ENCODE assay signal across 1 cellular context in the genomic region with DNA sequence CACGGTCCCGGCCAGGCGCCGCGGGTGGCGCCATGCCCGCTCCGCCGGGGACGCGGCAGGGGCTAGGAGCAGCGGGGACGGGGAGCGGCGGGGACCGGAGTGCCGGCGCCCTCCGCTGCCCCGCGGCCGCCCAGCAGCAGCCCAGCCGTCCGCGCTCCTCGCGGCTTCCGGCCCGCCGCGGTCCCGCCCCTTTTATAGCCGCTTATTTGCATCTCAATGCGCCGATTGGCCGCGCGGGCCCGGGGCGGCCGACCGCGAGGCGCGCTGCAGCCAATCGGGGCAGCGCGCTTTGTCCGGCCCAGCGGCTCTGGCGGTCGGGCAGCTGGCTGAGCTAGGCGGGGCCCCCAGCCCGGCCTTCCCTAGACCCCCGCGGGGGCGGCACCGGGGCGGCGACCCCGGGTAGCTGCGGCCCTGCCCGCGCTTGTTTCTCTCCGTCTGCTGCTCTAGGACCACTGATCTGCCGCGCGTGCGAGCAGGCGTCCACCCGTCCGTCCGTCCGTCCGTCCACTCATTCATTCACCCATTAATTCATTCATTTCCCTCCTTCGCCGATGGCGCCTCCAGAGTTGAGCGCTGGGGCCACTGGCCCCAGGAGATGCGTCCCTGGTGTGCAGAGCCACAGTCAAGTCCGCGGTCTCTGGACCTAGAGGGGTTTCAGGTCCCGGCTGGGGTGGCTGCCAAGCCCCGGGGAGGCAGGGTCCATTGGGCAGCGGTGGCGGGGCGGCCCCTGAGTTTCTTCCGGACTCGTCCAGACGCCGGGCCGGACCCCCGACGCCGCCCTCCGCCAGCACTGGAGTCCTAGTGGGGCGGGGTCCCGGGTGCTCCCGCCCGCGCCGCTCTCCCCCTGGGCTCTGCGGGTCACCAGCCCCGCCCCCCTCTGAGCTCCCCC.
A peak's percentile ranks its signal among the peaks of the same experiment; 100 is the strongest.
TF ChIP-seq lines count a peak whose summit lies in the region.

A gene with protein sequence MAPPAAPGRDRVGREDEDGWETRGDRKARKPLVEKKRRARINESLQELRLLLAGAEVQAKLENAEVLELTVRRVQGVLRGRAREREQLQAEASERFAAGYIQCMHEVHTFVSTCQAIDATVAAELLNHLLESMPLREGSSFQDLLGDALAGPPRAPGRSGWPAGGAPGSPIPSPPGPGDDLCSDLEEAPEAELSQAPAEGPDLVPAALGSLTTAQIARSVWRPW (minus strand): TSS at position 167 of the 889 bp plus-strand sequence. CDS start 133 bp downstream, at position 34.

TF ChIP-seq in HepG2, 621 proteins besides CTCF, POLR2A, EP300 and RAD21 (continued from another document and continues in another):
- TF ChIP-seq, protein P1, sequence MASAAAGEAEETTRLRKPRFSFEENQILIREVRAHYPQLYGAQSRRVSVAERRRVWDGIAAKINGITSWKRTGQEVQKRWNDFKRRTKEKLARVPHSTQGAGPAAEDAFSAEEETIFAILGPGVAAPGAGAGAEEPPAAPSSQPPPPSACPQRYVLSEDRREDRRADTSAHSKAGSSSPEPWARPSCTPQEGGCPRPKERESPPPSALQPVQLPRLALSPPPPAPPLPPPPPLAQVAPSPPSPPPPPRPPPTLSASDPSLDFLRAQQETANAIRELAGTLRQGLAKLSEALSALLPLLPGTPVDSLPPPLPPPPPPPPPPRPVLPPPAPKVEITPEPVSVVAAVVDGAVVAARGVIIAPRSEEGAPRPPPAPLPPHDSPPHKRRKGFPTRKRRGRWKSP (CRISPR knock-in tag; IDR thresholded peaks at IDR 0.05) = no peak
- peak; percentile 77; the same call in 1 of the 2 replicates for TF ChIP-seq ZFP90 (CRISPR knock-in tag; IDR thresholded peaks at IDR 0.05; ENCODE audit: borderline replicate concordance)
- TF ChIP-seq SNAPC5 (CRISPR knock-in tag; IDR thresholded peaks at IDR 0.05; ENCODE audit: borderline replicate concordance) = no peak
- TF ChIP-seq HNF4G (IDR thresholded peaks at IDR 0.05; ENCODE audit: borderline replicate concordance, low read depth, low read length) = 0 out of 2 replicates have a peak, but pooled peaks have one; percentile 6
- no peak for TF ChIP-seq HNF4G (CRISPR knock-in tag; IDR thresholded peaks at IDR 0.05; ENCODE audit: borderline replicate concordance, low read depth)
- no peak for TF ChIP-seq ZNF841 (CRISPR knock-in tag; IDR thresholded peaks at IDR 0.05; ENCODE audit: borderline replicate concordance)
- TF ChIP-seq PRDM15 (CRISPR knock-in tag; IDR thresholded peaks at IDR 0.05) = peak; percentile 56; the same call in 1 of the 2 replicates
- no peak for TF ChIP-seq ZNF382 (CRISPR knock-in tag; IDR thresholded peaks at IDR 0.05; ENCODE audit: borderline replicate concordance)
- TF ChIP-seq RFXANK (CRISPR knock-in tag; IDR thresholded peaks at IDR 0.05) = no peak
- no peak for TF ChIP-seq ZNF598 (CRISPR knock-in tag; IDR thresholded peaks at IDR 0.05; ENCODE audit: borderline replicate concordance)
- TF ChIP-seq CHD4 (IDR thresholded peaks at IDR 0.05; ENCODE audit: borderline replicate concordance, low read length) = 0 out of 2 replicates have a peak, but pooled peaks have one; percentile 41
- TF ChIP-seq ZNF3 (CRISPR knock-in tag; IDR thresholded peaks at IDR 0.05) = no peak
- no peak for TF ChIP-seq ZNF550 (CRISPR knock-in tag; IDR thresholded peaks at IDR 0.05; ENCODE audit: borderline replicate concordance)
- no peak for TF ChIP-seq MXD3 (CRISPR knock-in tag; IDR thresholded peaks at IDR 0.05)
- TF ChIP-seq ZNF710 (CRISPR knock-in tag; IDR thresholded peaks at IDR 0.05; ENCODE audit: borderline replicate concordance) = no peak
- TF ChIP-seq ELF1 (CRISPR knock-in tag; IDR thresholded peaks at IDR 0.05) = 0 out of 2 replicates have a peak, but pooled peaks have one; percentile 43
- TF ChIP-seq, protein P2, sequence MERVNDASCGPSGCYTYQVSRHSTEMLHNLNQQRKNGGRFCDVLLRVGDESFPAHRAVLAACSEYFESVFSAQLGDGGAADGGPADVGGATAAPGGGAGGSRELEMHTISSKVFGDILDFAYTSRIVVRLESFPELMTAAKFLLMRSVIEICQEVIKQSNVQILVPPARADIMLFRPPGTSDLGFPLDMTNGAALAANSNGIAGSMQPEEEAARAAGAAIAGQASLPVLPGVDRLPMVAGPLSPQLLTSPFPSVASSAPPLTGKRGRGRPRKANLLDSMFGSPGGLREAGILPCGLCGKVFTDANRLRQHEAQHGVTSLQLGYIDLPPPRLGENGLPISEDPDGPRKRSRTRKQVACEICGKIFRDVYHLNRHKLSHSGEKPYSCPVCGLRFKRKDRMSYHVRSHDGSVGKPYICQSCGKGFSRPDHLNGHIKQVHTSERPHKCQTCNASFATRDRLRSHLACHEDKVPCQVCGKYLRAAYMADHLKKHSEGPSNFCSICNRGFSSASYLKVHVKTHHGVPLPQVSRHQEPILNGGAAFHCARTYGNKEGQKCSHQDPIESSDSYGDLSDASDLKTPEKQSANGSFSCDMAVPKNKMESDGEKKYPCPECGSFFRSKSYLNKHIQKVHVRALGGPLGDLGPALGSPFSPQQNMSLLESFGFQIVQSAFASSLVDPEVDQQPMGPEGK (CRISPR knock-in tag; IDR thresholded peaks at IDR 0.05) = peak; percentile 83
- peak; percentile 81 for TF ChIP-seq SKI (IDR thresholded peaks at IDR 0.05; ENCODE audit: partially characterized antibody)
- TF ChIP-seq CBX1 (IDR thresholded peaks at IDR 0.05; ENCODE audit: low read depth) = no peak
- TF ChIP-seq ZNF124 (CRISPR knock-in tag; IDR thresholded peaks at IDR 0.05) = 0 out of 2 replicates have a peak, but pooled peaks have one; percentile 18
- no peak for TF ChIP-seq PAF1 (CRISPR knock-in tag; IDR thresholded peaks at IDR 0.05)
- TF ChIP-seq STAT5B (CRISPR knock-in tag; IDR thresholded peaks at IDR 0.05) = no peak
- TF ChIP-seq, protein P3, sequence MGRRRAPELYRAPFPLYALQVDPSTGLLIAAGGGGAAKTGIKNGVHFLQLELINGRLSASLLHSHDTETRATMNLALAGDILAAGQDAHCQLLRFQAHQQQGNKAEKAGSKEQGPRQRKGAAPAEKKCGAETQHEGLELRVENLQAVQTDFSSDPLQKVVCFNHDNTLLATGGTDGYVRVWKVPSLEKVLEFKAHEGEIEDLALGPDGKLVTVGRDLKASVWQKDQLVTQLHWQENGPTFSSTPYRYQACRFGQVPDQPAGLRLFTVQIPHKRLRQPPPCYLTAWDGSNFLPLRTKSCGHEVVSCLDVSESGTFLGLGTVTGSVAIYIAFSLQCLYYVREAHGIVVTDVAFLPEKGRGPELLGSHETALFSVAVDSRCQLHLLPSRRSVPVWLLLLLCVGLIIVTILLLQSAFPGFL (CRISPR knock-in tag; IDR thresholded peaks at IDR 0.05) = 0 out of 2 replicates have a peak, but pooled peaks have one; percentile 46
- TF ChIP-seq, protein P4, sequence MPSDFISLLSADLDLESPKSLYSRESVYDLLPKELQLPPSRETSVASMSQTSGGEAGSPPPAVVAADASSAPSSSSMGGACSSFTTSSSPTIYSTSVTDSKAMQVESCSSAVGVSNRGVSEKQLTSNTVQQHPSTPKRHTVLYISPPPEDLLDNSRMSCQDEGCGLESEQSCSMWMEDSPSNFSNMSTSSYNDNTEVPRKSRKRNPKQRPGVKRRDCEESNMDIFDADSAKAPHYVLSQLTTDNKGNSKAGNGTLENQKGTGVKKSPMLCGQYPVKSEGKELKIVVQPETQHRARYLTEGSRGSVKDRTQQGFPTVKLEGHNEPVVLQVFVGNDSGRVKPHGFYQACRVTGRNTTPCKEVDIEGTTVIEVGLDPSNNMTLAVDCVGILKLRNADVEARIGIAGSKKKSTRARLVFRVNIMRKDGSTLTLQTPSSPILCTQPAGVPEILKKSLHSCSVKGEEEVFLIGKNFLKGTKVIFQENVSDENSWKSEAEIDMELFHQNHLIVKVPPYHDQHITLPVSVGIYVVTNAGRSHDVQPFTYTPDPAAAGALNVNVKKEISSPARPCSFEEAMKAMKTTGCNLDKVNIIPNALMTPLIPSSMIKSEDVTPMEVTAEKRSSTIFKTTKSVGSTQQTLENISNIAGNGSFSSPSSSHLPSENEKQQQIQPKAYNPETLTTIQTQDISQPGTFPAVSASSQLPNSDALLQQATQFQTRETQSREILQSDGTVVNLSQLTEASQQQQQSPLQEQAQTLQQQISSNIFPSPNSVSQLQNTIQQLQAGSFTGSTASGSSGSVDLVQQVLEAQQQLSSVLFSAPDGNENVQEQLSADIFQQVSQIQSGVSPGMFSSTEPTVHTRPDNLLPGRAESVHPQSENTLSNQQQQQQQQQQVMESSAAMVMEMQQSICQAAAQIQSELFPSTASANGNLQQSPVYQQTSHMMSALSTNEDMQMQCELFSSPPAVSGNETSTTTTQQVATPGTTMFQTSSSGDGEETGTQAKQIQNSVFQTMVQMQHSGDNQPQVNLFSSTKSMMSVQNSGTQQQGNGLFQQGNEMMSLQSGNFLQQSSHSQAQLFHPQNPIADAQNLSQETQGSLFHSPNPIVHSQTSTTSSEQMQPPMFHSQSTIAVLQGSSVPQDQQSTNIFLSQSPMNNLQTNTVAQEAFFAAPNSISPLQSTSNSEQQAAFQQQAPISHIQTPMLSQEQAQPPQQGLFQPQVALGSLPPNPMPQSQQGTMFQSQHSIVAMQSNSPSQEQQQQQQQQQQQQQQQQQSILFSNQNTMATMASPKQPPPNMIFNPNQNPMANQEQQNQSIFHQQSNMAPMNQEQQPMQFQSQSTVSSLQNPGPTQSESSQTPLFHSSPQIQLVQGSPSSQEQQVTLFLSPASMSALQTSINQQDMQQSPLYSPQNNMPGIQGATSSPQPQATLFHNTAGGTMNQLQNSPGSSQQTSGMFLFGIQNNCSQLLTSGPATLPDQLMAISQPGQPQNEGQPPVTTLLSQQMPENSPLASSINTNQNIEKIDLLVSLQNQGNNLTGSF (CRISPR knock-in tag; IDR thresholded peaks at IDR 0.05) = peak; percentile 74; the same call in 1 of the 2 replicates
- TF ChIP-seq, protein P5, sequence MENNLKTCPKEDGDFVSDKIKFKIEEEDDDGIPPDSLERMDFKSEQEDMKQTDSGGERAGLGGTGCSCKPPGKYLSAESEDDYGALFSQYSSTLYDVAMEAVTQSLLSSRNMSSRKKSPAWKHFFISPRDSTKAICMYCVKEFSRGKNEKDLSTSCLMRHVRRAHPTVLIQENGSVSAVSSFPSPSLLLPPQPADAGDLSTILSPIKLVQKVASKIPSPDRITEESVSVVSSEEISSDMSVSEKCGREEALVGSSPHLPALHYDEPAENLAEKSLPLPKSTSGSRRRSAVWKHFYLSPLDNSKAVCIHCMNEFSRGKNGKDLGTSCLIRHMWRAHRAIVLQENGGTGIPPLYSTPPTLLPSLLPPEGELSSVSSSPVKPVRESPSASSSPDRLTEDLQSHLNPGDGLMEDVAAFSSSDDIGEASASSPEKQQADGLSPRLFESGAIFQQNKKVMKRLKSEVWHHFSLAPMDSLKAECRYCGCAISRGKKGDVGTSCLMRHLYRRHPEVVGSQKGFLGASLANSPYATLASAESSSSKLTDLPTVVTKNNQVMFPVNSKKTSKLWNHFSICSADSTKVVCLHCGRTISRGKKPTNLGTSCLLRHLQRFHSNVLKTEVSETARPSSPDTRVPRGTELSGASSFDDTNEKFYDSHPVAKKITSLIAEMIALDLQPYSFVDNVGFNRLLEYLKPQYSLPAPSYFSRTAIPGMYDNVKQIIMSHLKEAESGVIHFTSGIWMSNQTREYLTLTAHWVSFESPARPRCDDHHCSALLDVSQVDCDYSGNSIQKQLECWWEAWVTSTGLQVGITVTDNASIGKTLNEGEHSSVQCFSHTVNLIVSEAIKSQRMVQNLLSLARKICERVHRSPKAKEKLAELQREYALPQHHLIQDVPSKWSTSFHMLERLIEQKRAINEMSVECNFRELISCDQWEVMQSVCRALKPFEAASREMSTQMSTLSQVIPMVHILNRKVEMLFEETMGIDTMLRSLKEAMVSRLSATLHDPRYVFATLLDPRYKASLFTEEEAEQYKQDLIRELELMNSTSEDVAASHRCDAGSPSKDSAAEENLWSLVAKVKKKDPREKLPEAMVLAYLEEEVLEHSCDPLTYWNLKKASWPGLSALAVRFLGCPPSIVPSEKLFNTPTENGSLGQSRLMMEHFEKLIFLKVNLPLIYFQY (CRISPR knock-in tag; IDR thresholded peaks at IDR 0.05; ENCODE audit: borderline replicate concordance) = no peak
